ENCODE assay signal across 13 cellular contexts in the genomic region with DNA sequence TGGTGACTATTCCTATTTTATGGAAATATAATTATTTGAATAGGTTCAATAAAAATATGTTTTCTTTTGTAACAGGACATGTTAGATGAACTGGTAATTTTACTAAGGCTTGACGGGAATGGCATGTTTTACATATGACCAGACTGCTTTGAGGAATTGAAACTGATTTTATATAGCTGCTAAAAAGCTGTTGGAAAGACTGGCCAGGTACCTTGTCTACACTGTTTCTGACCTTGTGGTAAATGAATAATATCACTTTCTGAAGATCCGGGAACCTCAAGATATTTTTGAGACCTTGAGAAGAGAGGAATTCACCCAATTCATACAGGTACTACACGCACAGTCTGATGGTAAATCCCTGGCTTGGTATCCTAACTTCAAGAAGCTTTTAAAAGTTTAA. TPM values are rescaled to one million over a fixed set of nuclear protein-coding genes. Genes with fewer than 3 reads are reported as not detected.
DNase-seq lines count a peak whose midpoint lies in the region; ATAC-seq and TF ChIP-seq lines count a peak whose summit lies in the region.
"Had no signal": no experiment of that assay in that cellular context is flagged by ENCODE, and none has a peak within 500 bp of the region (broad histone marks: within the 10 kb centered on the region; RNA-seq: fewer than 3 reads in every experiment).

No MANE protein-coding gene starts in this region.

- TF ChIP-seq CTCF in H9 (conservative IDR thresholded peaks at IDR 0.05) = no peak

- no peak overlapping the region for H2BK120ac ChIP-seq in H9 (ENCODE audit: low read depth, low read length, poor library complexity, severe bottlenecking)

- no peak overlapping the region for H3K18ac ChIP-seq in H9 (ENCODE audit: insufficient read length, low read depth, low read length)

- H3K9me3 Mint-ChIP-seq in memory B cell (no peaks in the 10 kb centered on the region), H9 (no peaks in the 10 kb centered on the region)
- no peaks in the 10 kb centered on the region for H3K9me3 Mint-ChIP-seq in effector memory CD8-positive, alpha-beta T cell
- H3K9me3 Mint-ChIP-seq: IgD-negative memory B cell had no signal

- no peaks in the 10 kb centered on the region for H4K20me1 ChIP-seq in H9 (ENCODE audit: control insufficient read depth, insufficient read depth, insufficient read length)

- H3K27me3 ChIP-seq in H9 (ENCODE audit: insufficient read depth, low read length) = no peaks in the 10 kb centered on the region
- H3K27me3 ChIP-seq: hepatocyte had no signal

- H3K23ac ChIP-seq in H9 (ENCODE audit: insufficient read length, low read depth, low read length) = no peak overlapping the region

- no peak overlapping the region for H4K5ac ChIP-seq in H9 (ENCODE audit: insufficient read length, low read depth, low read length)

- H3K4me3 Mint-ChIP-seq in memory B cell = no peak overlapping the region
- H3K4me3 Mint-ChIP-seq in effector memory CD8-positive, alpha-beta T cell = no peak overlapping the region
- no peak overlapping the region for H3K4me3 Mint-ChIP-seq in H9

- H4K91ac ChIP-seq in H9 (ENCODE audit: insufficient read length, low read depth, low read length) = no peak overlapping the region

- no peak overlapping the region for H3K56ac ChIP-seq in H9 (ENCODE audit: insufficient read length, low read depth, low read length)

- no peak overlapping the region for H2AK5ac ChIP-seq in H9 (ENCODE audit: insufficient read length, low read length)

- no peaks in the 10 kb centered on the region for H3K23me2 ChIP-seq in H9 (ENCODE audit: insufficient read length, low read depth, low read length, poor library complexity, severe bottlenecking)

- no peak overlapping the region for H3K9ac ChIP-seq in H9 (ENCODE audit: extremely low read depth, insufficient read length, low read length)

- H3K27ac ChIP-seq in H9 (ENCODE audit: insufficient read length, low read depth, low read length) = no peak overlapping the region
- H3K27ac ChIP-seq: hepatocyte had no signal

- H3K79me2 ChIP-seq in H9 (ENCODE audit: insufficient read depth, low read length) = no peaks in the 10 kb centered on the region
- H3K79me2 ChIP-seq: hepatocyte had no signal

- no peaks in the 10 kb centered on the region for H3K4me1 ChIP-seq in H9 (ENCODE audit: insufficient read depth, low read length)

- H3K4me1 Mint-ChIP-seq in memory B cell (peaks cover 12% of the 10 kb centered on the region), H9 (peaks cover 5 to 8% of the 10 kb centered on the region in 2 experiments)
- peaks cover 4% of the 10 kb centered on the region in 2 donors for H3K4me1 Mint-ChIP-seq in effector memory CD8-positive, alpha-beta T cell (ENCODE audit: low read depth in 2 of 2)

- peak; percentile 94 for ATAC-seq in GM18909 (IDR thresholded peaks at IDR 0.05; ENCODE audit: poor library complexity, unreplicated experiment)
- ATAC-seq in GM21723 (IDR thresholded peaks at IDR 0.05; ENCODE audit: unreplicated experiment) = peak; percentile 95
- ATAC-seq in HG03139 (IDR thresholded peaks at IDR 0.05; ENCODE audit: unreplicated experiment) = peak; percentile 91
- peak; percentile 97 for ATAC-seq in memory B cell (ENCODE audit: low read depth)
- no peak for ATAC-seq in effector memory CD8-positive, alpha-beta T cell (replicated peaks)

- H4K8ac ChIP-seq in H9 (replicated peaks; ENCODE audit: insufficient read length, low read depth, low read length) = no peak overlapping the region

- H2BK15ac ChIP-seq in H9 (ENCODE audit: low read depth, low read length) = no peak overlapping the region

- WGBS in H9 (ENCODE audit: extremely low coverage, insufficient read length, low lambda C conversion rate) = no CpG with 5 or more reads among the region's 3 CpGs

- H3K9me3 ChIP-seq in H9 (ENCODE audit: control insufficient read depth, low read depth, low read length) = no peaks in the 10 kb centered on the region

- no peak overlapping the region for H3K14ac ChIP-seq in H9 (ENCODE audit: insufficient read depth, low read length)

- no peak overlapping the region for H3T11ph ChIP-seq in H9 (ENCODE audit: low read length)

- H3K27me3 Mint-ChIP-seq in memory B cell = no peaks in the 10 kb centered on the region
- H3K27me3 Mint-ChIP-seq in effector memory CD8-positive, alpha-beta T cell = peaks cover 0 to 5% of the 10 kb centered on the region in 2 donors
- no peaks in the 10 kb centered on the region for H3K27me3 Mint-ChIP-seq in H9 (ENCODE audit: low read depth)
- H3K27me3 Mint-ChIP-seq: IgD-negative memory B cell had no signal

- H3K36me3 Mint-ChIP-seq in memory B cell = no peaks in the 10 kb centered on the region
- H3K36me3 Mint-ChIP-seq in effector memory CD8-positive, alpha-beta T cell (ENCODE audit: insufficient read depth) = no peaks in the 10 kb centered on the region
- H3K36me3 Mint-ChIP-seq in H9 (ENCODE audit: insufficient read depth in 1 of 3, low read depth in 3 of 3) = no peaks in the 10 kb centered on the region
- H3K36me3 Mint-ChIP-seq: IgD-negative memory B cell had no signal

- DNase-seq in memory B cell (ENCODE audit: low spot score in 2 of 2) = no peak
- DNase-seq in effector memory CD8-positive, alpha-beta T cell = no peak
- no peak for DNase-seq in H9
- DNase-seq in NCI-H748 (lab: John Stamatoyannopoulos, UW; ENCODE audit: unreplicated experiment) = no peak
- DNase-seq: activated CD8-positive, alpha-beta memory T cell treated with anti-CD3 and anti-CD28 coated beads for 24 hours; anterior cingulate cortex; NCI-H226 had no signal

- no peak overlapping the region for H2BK12ac ChIP-seq in H9 (ENCODE audit: insufficient read length, low read depth, low read length)

- H3K4ac ChIP-seq in H9 (ENCODE audit: low read depth, low read length) = no peak overlapping the region

- no peak overlapping the region for H2BK20ac ChIP-seq in H9 (ENCODE audit: low read depth, low read length, poor library complexity, severe bottlenecking)

- no peak overlapping the region for H2AFZ ChIP-seq in H9 (ENCODE audit: low read length)
- H2AFZ ChIP-seq: hepatocyte had no signal

- H2BK5ac ChIP-seq in H9 (ENCODE audit: insufficient read length, low read length) = no peak overlapping the region

- H3K27ac Mint-ChIP-seq in memory B cell (no peak overlapping the region), H9 (no peak overlapping the region)
- H3K27ac Mint-ChIP-seq in effector memory CD8-positive, alpha-beta T cell = no peak overlapping the region
- H3K27ac Mint-ChIP-seq: IgD-negative memory B cell had no signal

- no peaks in the 10 kb centered on the region for H3K79me1 ChIP-seq in H9 (ENCODE audit: insufficient read depth, low read depth, low read length, poor library complexity, severe bottlenecking)

- no peak overlapping the region for H3K4me2 ChIP-seq in H9 (ENCODE audit: insufficient read depth, insufficient read length, low read length)
- H3K4me2 ChIP-seq: hepatocyte had no signal

RNA-seq across cellular contexts. Expression of a gene that starts 42.1 kb away (rescaled TPM):
- 53.6 and 59.8 TPM in 2 replicates for total RNA-seq in H9 (2021)

RNA-seq across cellular contexts. Expression of a gene that starts 50.0 kb away (rescaled TPM):
- 14.4 and 15.5 TPM in 2 replicates for total RNA-seq in H9 (2021)
- total RNA-seq: mesenteric fat pad had no signal
